15 cellular contexts compared by ENCODE assay signal in the genomic region with DNA sequence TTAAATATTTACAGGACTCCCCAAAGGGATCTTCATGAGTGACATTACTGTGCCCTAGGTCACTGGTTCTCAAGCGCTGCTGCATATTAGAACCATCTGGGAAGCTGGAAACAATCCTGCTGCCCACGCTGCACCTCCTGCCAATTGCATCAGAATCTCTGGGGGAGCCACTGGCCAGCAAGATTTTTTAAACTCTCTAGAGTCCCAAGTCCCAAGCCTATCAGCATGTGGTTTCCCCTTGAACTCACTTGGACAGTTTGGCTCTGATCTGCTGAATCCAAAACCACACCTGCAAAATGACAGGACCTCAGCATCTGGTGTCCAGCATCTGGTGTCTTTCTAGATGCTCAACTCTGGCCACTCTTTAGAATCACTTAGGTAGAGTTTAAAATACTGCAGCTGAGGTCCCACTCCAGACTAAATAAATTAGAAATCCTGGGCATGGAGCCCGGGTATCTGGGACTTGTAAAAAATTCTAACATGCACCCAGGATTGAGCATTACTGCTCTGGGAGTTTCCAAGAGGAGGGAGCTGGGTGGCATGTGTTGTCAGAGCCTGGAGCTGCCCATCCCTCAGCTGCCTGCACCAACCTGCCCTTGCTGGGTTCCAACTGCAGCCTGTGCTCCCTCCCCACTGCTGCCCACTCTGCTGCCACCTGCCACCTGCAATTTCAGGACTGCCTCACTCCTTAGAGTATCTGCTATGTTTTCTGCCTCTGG.
DNase-seq lines count a peak whose midpoint lies in the region; ATAC-seq, FAIRE-seq and TF ChIP-seq lines count a peak whose summit lies in the region.
"Had no signal": no experiment of that assay in that cellular context is flagged by ENCODE, and none has a peak within 500 bp of the region (broad histone marks: within the 10 kb centered on the region; RNA-seq: fewer than 3 reads in every experiment).

No MANE protein-coding gene starts in this region.

- H3K9me2 ChIP-seq in GM23338 (ENCODE audit: insufficient read depth) = 0 out of 2 replicates have a peak, but pooled peaks cover 3% of the 10 kb centered on the region

- H3K4me1 ChIP-seq in GM23338 (ENCODE audit: insufficient read depth) = peaks cover 9% of the 10 kb centered on the region; the same call in 1 of the 2 replicates
- H3K4me1 ChIP-seq in astrocyte (ENCODE audit: insufficient read depth, low read length) = no peaks in the 10 kb centered on the region

- H3K27me3 ChIP-seq in GM23338 (ENCODE audit: insufficient read depth) = no peaks in the 10 kb centered on the region
- H3K27me3 ChIP-seq in astrocyte (ENCODE audit: insufficient read depth, low read length) = no peaks in the 10 kb centered on the region

- H3K79me2 ChIP-seq in GM23338 (replicated peaks; ENCODE audit: insufficient read depth) (no peaks in the 10 kb centered on the region), astrocyte (ENCODE audit: insufficient read depth, low read length) (no peaks in the 10 kb centered on the region)

- TF ChIP-seq CTCF in AG09309 (IDR thresholded peaks at IDR 0.05; ENCODE audit: control insufficient read depth, insufficient read depth, low read depth, low read length, missing control alignments) = no peak
- TF ChIP-seq CTCF in GM23338 (conservative IDR thresholded peaks at IDR 0.05; ENCODE audit: low read depth in 2 of 2) = no peak
- TF ChIP-seq CTCF in astrocyte (IDR thresholded peaks at IDR 0.05; ENCODE audit: insufficient read depth, low read depth, low read length) = no peak

- H3K4me1 Mint-ChIP-seq in GM23338 (peaks cover 6% of the 10 kb centered on the region), astrocyte (ENCODE audit: low read depth, unreplicated experiment) (peaks cover 13% of the 10 kb centered on the region)

- H4K20me1 ChIP-seq in GM23338 (replicated peaks; ENCODE audit: insufficient read depth) (no peaks in the 10 kb centered on the region), astrocyte (ENCODE audit: insufficient read depth, low read length) (no peaks in the 10 kb centered on the region)

- no peak overlapping the region for H3K4me2 ChIP-seq in GM23338
- H3K4me2 ChIP-seq in astrocyte (ENCODE audit: low read length) = peak overlapping the region; percentile 9

- H3F3A ChIP-seq in GM23338 (replicated peaks; ENCODE audit: low read depth) = no peaks in the 10 kb centered on the region

- H3K36me3 Mint-ChIP-seq in GM23338 (ENCODE audit: low read depth) = no peaks in the 10 kb centered on the region
- H3K36me3 Mint-ChIP-seq in astrocyte (ENCODE audit: low read depth, unreplicated experiment) = no peaks in the 10 kb centered on the region

- no peak for ATAC-seq in GM23338
- no peak for ATAC-seq in HG03095 (IDR thresholded peaks at IDR 0.05; ENCODE audit: unreplicated experiment)
- ATAC-seq in HG03457 (IDR thresholded peaks at IDR 0.05; ENCODE audit: unreplicated experiment) = no peak

- no peaks in the 10 kb centered on the region for H3K9me3 ChIP-seq in astrocyte (ENCODE audit: insufficient read depth, low read depth, low read length)

- no peak overlapping the region for H3K27ac ChIP-seq in GM23338 (ENCODE audit: low read depth)
- H3K27ac ChIP-seq in astrocyte (ENCODE audit: low read depth, low read length) = no peak overlapping the region

- H3K36me3 ChIP-seq in GM23338 (ENCODE audit: insufficient read depth) (no peaks in the 10 kb centered on the region), astrocyte (ENCODE audit: insufficient read depth, low read length) (no peaks in the 10 kb centered on the region)

- H2AFZ ChIP-seq in GM23338 (peak overlapping the region; percentile 75; the same call in 1 of the 2 replicates), astrocyte (ENCODE audit: low read depth, low read length) (no peak overlapping the region)

- no peak overlapping the region for H3K4me3 ChIP-seq in AG09309 (ENCODE audit: control insufficient read depth, low read depth, low read length)
- no peak overlapping the region for H3K4me3 ChIP-seq in GM23338
- no peak overlapping the region for H3K4me3 ChIP-seq in astrocyte (ENCODE audit: insufficient read depth, low read depth, low read length)

- no peak overlapping the region for H3K27ac Mint-ChIP-seq in GM23338
- peak overlapping the region; percentile 34 for H3K27ac Mint-ChIP-seq in astrocyte (ENCODE audit: unreplicated experiment)
- H3K27ac Mint-ChIP-seq: T-helper 1 cell treated with Interleukin-12 subunit alpha and Interleukin-12 subunit beta and Interleukin-4 antibody, amounts not matched to agents 30 μg/mL and 1 μg/mL, for 36 hours had no signal

- no peak for FAIRE-seq in astrocyte (lab: Jason Lieb, UNC)
- FAIRE-seq: keratinocyte, small intestine had no signal

- H3K27me3 Mint-ChIP-seq in GM23338 (ENCODE audit: insufficient read depth, low read depth, poor library complexity) (peaks cover 2% of the 10 kb centered on the region), astrocyte (ENCODE audit: low read depth, unreplicated experiment) (no peaks in the 10 kb centered on the region)
- H3K27me3 Mint-ChIP-seq: CD4-positive, CD25-positive, alpha-beta regulatory T cell had no signal

- H3K9ac ChIP-seq in astrocyte (ENCODE audit: low read length) = no peak overlapping the region

- H3K9me3 Mint-ChIP-seq in GM23338 = no peaks in the 10 kb centered on the region
- peaks cover 3% of the 10 kb centered on the region for H3K9me3 Mint-ChIP-seq in astrocyte (ENCODE audit: unreplicated experiment)
- H3K9me3 Mint-ChIP-seq: activated T-cell treated with anti-CD3 and anti-CD28 coated beads, Interleukin-2, amount 50 U/mL, for 4 hours; CD4-positive, CD25-positive, alpha-beta regulatory T cell; T-helper 1 cell treated with Interleukin-12 subunit alpha and Interleukin-12 subunit beta and Interleukin-4 antibody, amounts not matched to agents 30 μg/mL and 1 μg/mL, for 36 hours had no signal

- no peak overlapping the region for H3K4me3 Mint-ChIP-seq in GM23338
- H3K4me3 Mint-ChIP-seq in astrocyte (ENCODE audit: unreplicated experiment) = no peak overlapping the region
- H3K4me3 Mint-ChIP-seq: activated T-cell treated with anti-CD3 and anti-CD28 coated beads, Interleukin-2, amount 50 U/mL, for 4 hours; CD4-positive, CD25-positive, alpha-beta regulatory T cell; T-helper 1 cell treated with Interleukin-12 subunit alpha and Interleukin-12 subunit beta and Interleukin-4 antibody, amounts not matched to agents 30 μg/mL and 1 μg/mL, for 36 hours had no signal

- DNase-seq in AG09309 (ENCODE audit: low read depth) (peak; percentile 63), GM23338 (ENCODE audit: low spot score) (no peak), astrocyte (ENCODE audit: low read depth) (peak; percentile 63), iris pigment epithelial cell (ENCODE audit: low read depth) (peak; percentile 61), hippocampal formation (lab: John Stamatoyannopoulos, UW) (no peak)
- DNase-seq in activated CD8-positive, alpha-beta memory T cell treated with anti-CD3 and anti-CD28 coated beads for 24 hours = no peak
- DNase-seq: activated T-cell treated with anti-CD3 and anti-CD28 coated beads, Interleukin-2, amount 50 U/mL, for 4 hours; NCI-H2107; stimulated activated naive CD8-positive, alpha-beta T cell treated with anti-CD3 and anti-CD28 coated beads, Interleukin-15, Interleukin-2, amounts not matched to agents 100 U/mL and 50 U/mL, for 24 hours had no signal

TF ChIP-seq in GM23338, 12 proteins besides CTCF, POLR2A, EP300 and RAD21 (continues in another document):
- TF ChIP-seq, protein P1, sequence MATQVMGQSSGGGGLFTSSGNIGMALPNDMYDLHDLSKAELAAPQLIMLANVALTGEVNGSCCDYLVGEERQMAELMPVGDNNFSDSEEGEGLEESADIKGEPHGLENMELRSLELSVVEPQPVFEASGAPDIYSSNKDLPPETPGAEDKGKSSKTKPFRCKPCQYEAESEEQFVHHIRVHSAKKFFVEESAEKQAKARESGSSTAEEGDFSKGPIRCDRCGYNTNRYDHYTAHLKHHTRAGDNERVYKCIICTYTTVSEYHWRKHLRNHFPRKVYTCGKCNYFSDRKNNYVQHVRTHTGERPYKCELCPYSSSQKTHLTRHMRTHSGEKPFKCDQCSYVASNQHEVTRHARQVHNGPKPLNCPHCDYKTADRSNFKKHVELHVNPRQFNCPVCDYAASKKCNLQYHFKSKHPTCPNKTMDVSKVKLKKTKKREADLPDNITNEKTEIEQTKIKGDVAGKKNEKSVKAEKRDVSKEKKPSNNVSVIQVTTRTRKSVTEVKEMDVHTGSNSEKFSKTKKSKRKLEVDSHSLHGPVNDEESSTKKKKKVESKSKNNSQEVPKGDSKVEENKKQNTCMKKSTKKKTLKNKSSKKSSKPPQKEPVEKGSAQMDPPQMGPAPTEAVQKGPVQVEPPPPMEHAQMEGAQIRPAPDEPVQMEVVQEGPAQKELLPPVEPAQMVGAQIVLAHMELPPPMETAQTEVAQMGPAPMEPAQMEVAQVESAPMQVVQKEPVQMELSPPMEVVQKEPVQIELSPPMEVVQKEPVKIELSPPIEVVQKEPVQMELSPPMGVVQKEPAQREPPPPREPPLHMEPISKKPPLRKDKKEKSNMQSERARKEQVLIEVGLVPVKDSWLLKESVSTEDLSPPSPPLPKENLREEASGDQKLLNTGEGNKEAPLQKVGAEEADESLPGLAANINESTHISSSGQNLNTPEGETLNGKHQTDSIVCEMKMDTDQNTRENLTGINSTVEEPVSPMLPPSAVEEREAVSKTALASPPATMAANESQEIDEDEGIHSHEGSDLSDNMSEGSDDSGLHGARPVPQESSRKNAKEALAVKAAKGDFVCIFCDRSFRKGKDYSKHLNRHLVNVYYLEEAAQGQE (IDR thresholded peaks at IDR 0.05; ENCODE audit: unreplicated experiment) = no peak
- no peak for TF ChIP-seq JUNB (IDR thresholded peaks at IDR 0.05; ENCODE audit: unreplicated experiment)
- TF ChIP-seq, protein P2, sequence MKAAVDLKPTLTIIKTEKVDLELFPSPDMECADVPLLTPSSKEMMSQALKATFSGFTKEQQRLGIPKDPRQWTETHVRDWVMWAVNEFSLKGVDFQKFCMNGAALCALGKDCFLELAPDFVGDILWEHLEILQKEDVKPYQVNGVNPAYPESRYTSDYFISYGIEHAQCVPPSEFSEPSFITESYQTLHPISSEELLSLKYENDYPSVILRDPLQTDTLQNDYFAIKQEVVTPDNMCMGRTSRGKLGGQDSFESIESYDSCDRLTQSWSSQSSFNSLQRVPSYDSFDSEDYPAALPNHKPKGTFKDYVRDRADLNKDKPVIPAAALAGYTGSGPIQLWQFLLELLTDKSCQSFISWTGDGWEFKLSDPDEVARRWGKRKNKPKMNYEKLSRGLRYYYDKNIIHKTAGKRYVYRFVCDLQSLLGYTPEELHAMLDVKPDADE (IDR thresholded peaks at IDR 0.05) = no peak

Comparison
In these comparisons a context has a peak if more than half of its experiments do, and no peak if none do; other contexts are left out.
1. DNase-seq: peak in AG09309 (single experiment), astrocyte (single experiment) and iris pigment epithelial cell (single experiment); none in GM23338 (single experiment), activated CD8-positive, alpha-beta memory T cell treated with anti-CD3 and anti-CD28 coated beads for 24 hours (single experiment) and hippocampal formation (0 of 2).